Comparison of ENCODE assay signal across 1 cellular context in genomic region chr2:64479259-64480198, GRCh38.
TF ChIP-seq lines count a peak whose summit lies in the region.

No MANE protein-coding gene starts in this region.

TF ChIP-seq in HepG2, 621 proteins besides CTCF, POLR2A, EP300 and RAD21:
- TF ChIP-seq BATF2 (CRISPR knock-in tag; IDR thresholded peaks at IDR 0.05) (no peak), ASH2L (IDR thresholded peaks at IDR 0.05; ENCODE audit: insufficient read length, low read depth, low read length) (no peak), DBP (CRISPR knock-in tag; IDR thresholded peaks at IDR 0.05; ENCODE audit: not compliant biosample characterization) (no peak), ZSCAN31 (CRISPR knock-in tag; IDR thresholded peaks at IDR 0.05; ENCODE audit: low read depth) (peak; percentile 91), ATF7 (IDR thresholded peaks at IDR 0.05) (no peak), ATF7 (CRISPR knock-in tag; IDR thresholded peaks at IDR 0.05) (no peak), PBX3 (CRISPR knock-in tag; IDR thresholded peaks at IDR 0.05; ENCODE audit: borderline replicate concordance) (no peak), DNMT1 (CRISPR knock-in tag; IDR thresholded peaks at IDR 0.05) (no peak), ZNF251 (CRISPR knock-in tag; IDR thresholded peaks at IDR 0.05) (no peak)
